14 cellular contexts compared by ENCODE assay signal in genomic region chr16:29743827-29744531, GRCh38. TPM values are rescaled to one million over a fixed set of nuclear protein-coding genes. Genes with fewer than 3 reads are reported as not detected.
DNase-seq lines count a peak whose midpoint lies in the region; ATAC-seq and TF ChIP-seq lines count a peak whose summit lies in the region.
"Had no signal": no experiment of that assay in that cellular context is flagged by ENCODE, and none has a peak within 500 bp of the region (broad histone marks: within the 10 kb centered on the region; RNA-seq: fewer than 3 reads in every experiment).

No MANE protein-coding gene starts in this region.

- intact Hi-C loops in activated CD4-positive, alpha-beta T cell treated with anti-CD3 and anti-CD28 coated beads for 36 hours (cut with DNase I, micrococcal nuclease) = loop anchor here (2.0 to 10.0 kb wide), 2 partner anchors 43 to 719 kb away; no protein-coding TSS in a partner anchor
- intact Hi-C loops in aorta (cut with DNase I) = no loop called here

- TF ChIP-seq RAD21 in SK-N-SH (IDR thresholded peaks at IDR 0.05; ENCODE audit: low read length) = no peak

- no peaks in the 10 kb centered on the region for H3K27me3 Mint-ChIP-seq in activated CD4-positive, alpha-beta T cell treated with anti-CD3 and anti-CD28 coated beads for 36 hours

- no peaks in the 10 kb centered on the region for H3K9me3 Mint-ChIP-seq in activated CD4-positive, alpha-beta T cell treated with anti-CD3 and anti-CD28 coated beads for 36 hours (ENCODE audit: low read depth)

- H4K20me1 ChIP-seq in SK-N-SH (ENCODE audit: insufficient read depth) = no peaks in the 10 kb centered on the region

- H2AFZ ChIP-seq in SK-N-SH (ENCODE audit: low read depth) = no peak overlapping the region

- H3K4me2 ChIP-seq in SK-N-SH = no peak overlapping the region

- H3K9me3 ChIP-seq in aorta (ENCODE audit: control insufficient read depth, low read length) (peaks cover 1% of the 10 kb centered on the region), SK-N-SH (no peaks in the 10 kb centered on the region)

- peaks cover 74% of the 10 kb centered on the region for H3K4me1 Mint-ChIP-seq in activated CD4-positive, alpha-beta T cell treated with anti-CD3 and anti-CD28 coated beads for 36 hours

- ATAC-seq in activated CD4-positive, alpha-beta T cell treated with anti-CD3 and anti-CD28 coated beads for 36 hours = peak; percentile 15
- ATAC-seq in aorta (ENCODE audit: low FRiP score) = peak; percentile 24
- ATAC-seq in GM21717 (IDR thresholded peaks at IDR 0.05; ENCODE audit: unreplicated experiment) = no peak
- no peak for ATAC-seq in left lobe of liver

- POLR2A ChIA-PET in activated CD4-positive, alpha-beta T cell treated with anti-CD3 and anti-CD28 coated beads for 36 hours (lab: Charles Lee) = interaction anchor here (0.6 to 0.7 kb wide), 2 partner anchors 42 to 712 kb away, joined by 3 read pairs; no protein-coding TSS in a partner anchor
- POLR2A ChIA-PET in SK-N-SH (lab: Yijun Ruan, JAX) = no interaction called here

- H3K79me2 ChIP-seq in SK-N-SH (ENCODE audit: insufficient read depth) = no peaks in the 10 kb centered on the region

- WGBS in aorta, 2 donors = 84 to 85% methylated on average over 21 of the region's 21 CpGs
- WGBS in SK-N-SH (ENCODE audit: low lambda C conversion rate) = 73% methylated on average over 8 of the region's 21 CpGs

- H3K4me3 Mint-ChIP-seq in activated CD4-positive, alpha-beta T cell treated with anti-CD3 and anti-CD28 coated beads for 36 hours = peak overlapping the region; percentile 97

- H3K36me3 ChIP-seq in aorta (ENCODE audit: control insufficient read depth in 1 of 2, insufficient read depth in 2 of 2, low read length in 1 of 2) (no peaks in the 10 kb centered on the region), SK-N-SH (replicated peaks in 1 of 2; ENCODE audit: control insufficient read depth in 1 of 2, insufficient read depth in 2 of 2, low read length in 1 of 2) (no peaks in the 10 kb centered on the region)

- no peaks in the 10 kb centered on the region for H3K27me3 ChIP-seq in aorta (ENCODE audit: control insufficient read depth in 1 of 2, insufficient read depth in 2 of 2, low read length in 1 of 2)
- H3K27me3 ChIP-seq in SK-N-SH (ENCODE audit: insufficient read depth) = no peaks in the 10 kb centered on the region

- DNase-seq in activated CD4-positive, alpha-beta T cell treated with anti-CD3 and anti-CD28 coated beads for 36 hours = peak; percentile 61
- no peak for DNase-seq in activated CD4-positive, alpha-beta T cell treated with anti-CD3 and anti-CD28 coated beads, Interleukin-2, amount 50 U/mL, for 4 hours
- DNase-seq in activated effector memory CD4-positive, alpha-beta T cell treated with Interleukin-2 at 50 U/mL for 16 hours = peak; percentile 26
- peak; percentile 5 for DNase-seq in myocyte (ENCODE audit: low read depth)
- peak in 1 of 2 donors; percentile 29 for DNase-seq in aorta
- DNase-seq in SK-N-SH = no peak
- DNase-seq in left lobe of liver (ENCODE audit: low spot score) = no peak
- DNase-seq: 8988T, head of caudate nucleus, mesendoderm, NCI-H524, SHP77 treated with DMSO at 0.1 percent for 48 hours had no signal

- no peak overlapping the region for H3K4me3 ChIP-seq in aorta (ENCODE audit: low read length in 2 of 2)
- no peak overlapping the region for H3K4me3 ChIP-seq in SK-N-SH (ENCODE audit: low read depth in 2 of 2, low read length in 1 of 2)

- H3K27ac ChIP-seq in aorta (ENCODE audit: low read depth in 1 of 2, low read length in 2 of 2) = no peak overlapping the region
- no peak overlapping the region for H3K27ac ChIP-seq in SK-N-SH (ENCODE audit: low read depth in 2 of 2, low read length in 1 of 2)

- CTCF ChIA-PET in activated CD4-positive, alpha-beta T cell treated with anti-CD3 and anti-CD28 coated beads for 36 hours (lab: Charles Lee) = interaction anchor here (1.0 to 4.0 kb wide), 5 partner anchors 9 to 72 kb away, joined by 3 to 16 read pairs (median 6); partner anchors contain the start of gene PAGR1
- CTCF ChIA-PET in SK-N-SH (lab: Yijun Ruan, JAX) = no interaction called here

- peak overlapping the region; percentile 76 for H3K27ac Mint-ChIP-seq in activated CD4-positive, alpha-beta T cell treated with anti-CD3 and anti-CD28 coated beads for 36 hours

- TF ChIP-seq EP300 in SK-N-SH (IDR thresholded peaks at IDR 0.05; ENCODE audit: borderline replicate concordance in 1 of 2, low read depth in 1 of 2, low read length in 1 of 2) = no peak

- H3K9ac ChIP-seq in SK-N-SH = no peak overlapping the region

- peaks cover 30% of the 10 kb centered on the region for H3K36me3 Mint-ChIP-seq in activated CD4-positive, alpha-beta T cell treated with anti-CD3 and anti-CD28 coated beads for 36 hours (ENCODE audit: low read depth)

- no peak for TF ChIP-seq CTCF in SK-N-SH (IDR thresholded peaks at IDR 0.05)

- H3K9me2 ChIP-seq in SK-N-SH = no peaks in the 10 kb centered on the region

- no peaks in the 10 kb centered on the region for H3F3A ChIP-seq in SK-N-SH (replicated peaks; ENCODE audit: insufficient read depth)

- H3K4me1 ChIP-seq in aorta (ENCODE audit: control insufficient read depth in 1 of 2, insufficient read depth in 2 of 2, low read length in 2 of 2) (no peaks in the 10 kb centered on the region), SK-N-SH (ENCODE audit: control insufficient read depth in 1 of 2, insufficient read depth in 2 of 2, low read depth in 1 of 2, low read length in 1 of 2) (no peaks in the 10 kb centered on the region)

TF ChIP-seq in SK-N-SH, 30 proteins besides CTCF, POLR2A, EP300 and RAD21:
- no peak for TF ChIP-seq YY1 (IDR thresholded peaks at IDR 0.05; ENCODE audit: low read depth)
- TF ChIP-seq RFX5 (IDR thresholded peaks at IDR 0.05; ENCODE audit: low read length) = no peak
- no peak for TF ChIP-seq GABPA (IDR thresholded peaks at IDR 0.05; ENCODE audit: low read depth)
- no peak for TF ChIP-seq MEF2A (IDR thresholded peaks at IDR 0.05; ENCODE audit: borderline replicate concordance, low read depth)
- no peak for TF ChIP-seq FOXJ3 (CRISPR knock-in tag; IDR thresholded peaks at IDR 0.05)
- no peak for TF ChIP-seq IRF3 (IDR thresholded peaks at IDR 0.05; ENCODE audit: low read depth, low read length)
- TF ChIP-seq ELF1 (IDR thresholded peaks at IDR 0.05) = no peak
- TF ChIP-seq TEAD4 (IDR thresholded peaks at IDR 0.05; ENCODE audit: borderline replicate concordance, insufficient read depth) = no peak
- TF ChIP-seq NFIC (IDR thresholded peaks at IDR 0.05; ENCODE audit: borderline replicate concordance) = no peak
- TF ChIP-seq EZH2phosphoT487 (IDR thresholded peaks at IDR 0.05; ENCODE audit: borderline replicate concordance, low read depth) = no peak

RNA-seq across cellular contexts. Expression of gene C16orf54, which starts 1.8 kb away (rescaled TPM):
- 10 to 100 TPM; 21.3 to 22.0 TPM for total RNA-seq in activated CD4-positive, alpha-beta T cell treated with anti-CD3 and anti-CD28 coated beads for 36 hours
- not detected in 2 replicates for total RNA-seq in myocyte
- polyA plus RNA-seq in myocyte (2012) = not detected
- 1 to 10 TPM; 2.6 to 3.1 TPM for total RNA-seq in aorta
- polyA plus RNA-seq in aorta = 1 to 10 TPM in 1 of 2 donors, under 1 TPM in 1; 0.28 to 1.1 TPM
- not detected in 2 replicates for polyA plus RNA-seq in SK-N-SH (2012; rRNA removed)
- polyA plus RNA-seq in SK-N-SH (2012; cell fraction: cytosol; rRNA removed) = not detected in 2 replicates
- polyA plus RNA-seq in SK-N-SH (2012; cell fraction: nucleus; rRNA removed) = not detected in 2 replicates
- 0.53 TPM for total RNA-seq in left lobe of liver

RNA-seq across cellular contexts. Expression of gene ZG16, which starts 34.1 kb away (rescaled TPM):
- total RNA-seq in activated CD4-positive, alpha-beta T cell treated with anti-CD3 and anti-CD28 coated beads for 36 hours = not detected
- total RNA-seq in myocyte = not detected in 2 replicates
- not detected for polyA plus RNA-seq in myocyte (2012)
- total RNA-seq in aorta = under 1 TPM in 1 of 2 donors, not detected in 1; 0.12 TPM
- polyA plus RNA-seq in aorta = 10 to 100 TPM in 1 of 2 donors, 1 to 10 TPM in 1; 4.3 to 23.9 TPM
- polyA plus RNA-seq in SK-N-SH (2012; rRNA removed) = not detected in 2 replicates
- not detected in 2 replicates for polyA plus RNA-seq in SK-N-SH (2012; cell fraction: cytosol; rRNA removed)
- not detected in 2 replicates for polyA plus RNA-seq in SK-N-SH (2012; cell fraction: nucleus; rRNA removed)
- total RNA-seq in left lobe of liver = 1.3 TPM
- total RNA-seq: right cardiac atrium had no signal
- polyA plus RNA-seq: right cardiac atrium had no signal

RNA-seq across cellular contexts. Expression of gene KIF22, which starts 46.6 kb away (rescaled TPM):
- total RNA-seq in activated CD4-positive, alpha-beta T cell treated with anti-CD3 and anti-CD28 coated beads for 36 hours = 100 to 1,000 TPM; 153 to 168 TPM
- total RNA-seq in myocyte (10.2 and 10.9 TPM in 2 replicates), aorta (10 to 100 TPM in 1 of 2 donors, 1 to 10 TPM in 1; 7.4 to 13.0 TPM), left lobe of liver (27.2 TPM)
- polyA plus RNA-seq in myocyte (2012) = 8.0 TPM
- polyA plus RNA-seq in aorta (10 to 100 TPM; 10.6 to 41.4 TPM), SK-N-SH (2012; rRNA removed) (63.8 and 64.1 TPM in 2 replicates)
- polyA plus RNA-seq in SK-N-SH (2012; cell fraction: cytosol; rRNA removed) = 25.9 and 37.8 TPM in 2 replicates
- polyA plus RNA-seq in SK-N-SH (2012; cell fraction: nucleus; rRNA removed) = 200 and 291 TPM in 2 replicates

Comparison
In these comparisons a context has a peak if more than half of its experiments do, and no peak if none do; other contexts are left out.
1. DNase-seq: peak in activated CD4-positive, alpha-beta T cell treated with anti-CD3 and anti-CD28 coated beads for 36 hours (single experiment), activated effector memory CD4-positive, alpha-beta T cell treated with Interleukin-2 at 50 U/mL for 16 hours (single experiment) and myocyte (single experiment); none in activated CD4-positive, alpha-beta T cell treated with anti-CD3 and anti-CD28 coated beads, Interleukin-2, amount 50 U/mL, for 4 hours (0 of 2), SK-N-SH (single experiment) and left lobe of liver (single experiment).
2. ATAC-seq: peak in activated CD4-positive, alpha-beta T cell treated with anti-CD3 and anti-CD28 coated beads for 36 hours (single experiment) and aorta (single experiment); none in GM21717 (single experiment) and left lobe of liver (single experiment).
3. RNA of gene C16orf54, which starts 1.8 kb away (total RNA-seq): 21.3 to 22.0 TPM in activated CD4-positive, alpha-beta T cell treated with anti-CD3 and anti-CD28 coated beads for 36 hours; 2.6 to 3.1 TPM in aorta, 0.53 TPM in left lobe of liver (single experiment) and not detected in myocyte; every median in the first group is over 4 times any median in the second.
4. intact Hi-C loops: an anchor here in activated CD4-positive, alpha-beta T cell treated with anti-CD3 and anti-CD28 coated beads for 36 hours (2.0 to 10.0 kb wide); none called in aorta.